10 cellular contexts compared by ENCODE assay signal in genomic region chr1:39995973-39996393, GRCh38. TPM values are rescaled to one million over a fixed set of nuclear protein-coding genes. Genes with fewer than 3 reads are reported as not detected.
A peak's percentile ranks its signal among the peaks of the same experiment; 100 is the strongest.
DNase-seq lines count a peak whose midpoint lies in the region; ATAC-seq lines count a peak whose summit lies in the region.
"Had no signal": no experiment of that assay in that cellular context is flagged by ENCODE, and none has a peak within 500 bp of the region (broad histone marks: within the 10 kb centered on the region; RNA-seq: fewer than 3 reads in every experiment).

No MANE protein-coding gene starts in this region.

- H3K4me3 Mint-ChIP-seq in natural killer cell treated with Interleukin-12 subunit alpha and Interleukin-12 subunit beta and Interleukin-15 and Interleukin-18, amount 100 ng/mL, for 72 hours = peak overlapping the region; percentile 2

- no peaks in the 10 kb centered on the region for H3K36me3 Mint-ChIP-seq in natural killer cell treated with Interleukin-12 subunit alpha and Interleukin-12 subunit beta and Interleukin-15 and Interleukin-18, amount 100 ng/mL, for 72 hours

- H3K27ac Mint-ChIP-seq in natural killer cell treated with Interleukin-12 subunit alpha and Interleukin-12 subunit beta and Interleukin-15 and Interleukin-18, amount 100 ng/mL, for 72 hours = peak overlapping the region in 1 of 2 donors; percentile 37

- H3K4me3 ChIP-seq in Jurkat, Clone E6-1 (ENCODE audit: low read length) = no peak overlapping the region

- DNase-seq in DMS53 (lab: John Stamatoyannopoulos, UW) = peak; percentile 28
- no peak for DNase-seq in DMS53 treated with DMSO at 0.1 percent for 48 hours (lab: John Stamatoyannopoulos, UW; ENCODE audit: unreplicated experiment)
- DNase-seq in Jurkat, Clone E6-1 (ENCODE audit: low read depth, low spot score) = peak; percentile 17
- no peak for DNase-seq in natural killer cell treated with Interleukin-12 subunit alpha and Interleukin-12 subunit beta and Interleukin-15 and Interleukin-18, amount 100 ng/mL, for 72 hours (ENCODE audit: low spot score)
- DNase-seq in DMS153 (lab: John Stamatoyannopoulos, UW) = no peak
- DNase-seq in inferior parietal cortex (ENCODE audit: extremely low spot score) = no peak
- DNase-seq in cardiac septum (ENCODE audit: low spot score) = no peak
- DNase-seq: kidney, NCI-H1417 treated with DMSO at 0.1 percent for 48 hours had no signal

- H3K27me3 Mint-ChIP-seq in natural killer cell treated with Interleukin-12 subunit alpha and Interleukin-12 subunit beta and Interleukin-15 and Interleukin-18, amount 100 ng/mL, for 72 hours = no peaks in the 10 kb centered on the region

- peak; percentile 82 for ATAC-seq in GM21528 (IDR thresholded peaks at IDR 0.05; ENCODE audit: low FRiP score, unreplicated experiment)
- peak; percentile 64 to 76 for ATAC-seq in natural killer cell treated with Interleukin-12 subunit alpha and Interleukin-12 subunit beta and Interleukin-15 and Interleukin-18, amount 100 ng/mL, for 72 hours

- no peaks in the 10 kb centered on the region for H3K9me3 Mint-ChIP-seq in natural killer cell treated with Interleukin-12 subunit alpha and Interleukin-12 subunit beta and Interleukin-15 and Interleukin-18, amount 100 ng/mL, for 72 hours

- H3K4me1 Mint-ChIP-seq in natural killer cell treated with Interleukin-12 subunit alpha and Interleukin-12 subunit beta and Interleukin-15 and Interleukin-18, amount 100 ng/mL, for 72 hours (ENCODE audit: low read depth in 2 of 2) = peaks cover 19 to 21% of the 10 kb centered on the region in 2 donors

- intact Hi-C loops in cardiac septum (cut with DNase I) = no loop called here

RNA-seq across cellular contexts. Expression of gene MFSD2A, which starts 41.0 kb away (rescaled TPM):
- polyA plus RNA-seq in Jurkat, Clone E6-1 (2012; ENCODE audit: insufficient read depth, insufficient read length) = 9.7 TPM
- 10 to 100 TPM; 41.4 to 62.7 TPM for total RNA-seq in natural killer cell treated with Interleukin-12 subunit alpha and Interleukin-12 subunit beta and Interleukin-15 and Interleukin-18, amount 100 ng/mL, for 72 hours
- total RNA-seq in cardiac septum = 1.00 TPM

RNA-seq across cellular contexts. Expression of gene CAP1, which starts 44.5 kb away (rescaled TPM):
- polyA plus RNA-seq in Jurkat, Clone E6-1 (2012; ENCODE audit: insufficient read depth, insufficient read length) = 282 TPM
- total RNA-seq in natural killer cell treated with Interleukin-12 subunit alpha and Interleukin-12 subunit beta and Interleukin-15 and Interleukin-18, amount 100 ng/mL, for 72 hours = 100 to 1,000 TPM; 423 to 738 TPM
- 82.8 TPM for total RNA-seq in cardiac septum

Comparison
In these comparisons a context has a peak if more than half of its experiments do, and no peak if none do; other contexts are left out.
1. DNase-seq: peak in DMS53 (single experiment) and Jurkat, Clone E6-1 (single experiment); none in DMS53 treated with DMSO at 0.1 percent for 48 hours (single experiment), natural killer cell treated with Interleukin-12 subunit alpha and Interleukin-12 subunit beta and Interleukin-15 and Interleukin-18, amount 100 ng/mL, for 72 hours (single experiment), DMS153 (single experiment), inferior parietal cortex (single experiment) and cardiac septum (single experiment).
2. RNA of gene MFSD2A, which starts 41.0 kb away (total RNA-seq): 41.4 to 62.7 TPM in natural killer cell treated with Interleukin-12 subunit alpha and Interleukin-12 subunit beta and Interleukin-15 and Interleukin-18, amount 100 ng/mL, for 72 hours; 1.00 TPM in cardiac septum (single experiment); every median in the first group is over 10 times any median in the second.